Comparison of ENCODE assay signal across 1 cellular context in genomic region chr4:42397256-42397634, GRCh38.
TF ChIP-seq lines count a peak whose summit lies in the region.

Gene SHISA3 (plus strand): TSS chr4:42397488. CDS start chr4:42398057, 569 bp downstream.

TF ChIP-seq in GM23338, 12 proteins besides CTCF, POLR2A, EP300 and RAD21 (continued from another document):
- TF ChIP-seq REST (IDR thresholded peaks at IDR 0.05; ENCODE audit: unreplicated experiment) (no peak), POLR2AphosphoS5 (IDR thresholded peaks at IDR 0.05; ENCODE audit: low read depth) (no peak), ZNF331 (CRISPR knock-in tag; IDR thresholded peaks at IDR 0.05; ENCODE audit: low read depth) (no peak), NANOG (IDR thresholded peaks at IDR 0.05; ENCODE audit: borderline replicate concordance) (no peak), ZNF114 (CRISPR knock-in tag; IDR thresholded peaks at IDR 0.05) (no peak), STAT1 (IDR thresholded peaks at IDR 0.05; ENCODE audit: unreplicated experiment) (no peak), EZH2 (IDR thresholded peaks at IDR 0.05; ENCODE audit: low read depth, unreplicated experiment) (no peak)
